Comparison of ENCODE assay signal across 8 cellular contexts in the genomic region with DNA sequence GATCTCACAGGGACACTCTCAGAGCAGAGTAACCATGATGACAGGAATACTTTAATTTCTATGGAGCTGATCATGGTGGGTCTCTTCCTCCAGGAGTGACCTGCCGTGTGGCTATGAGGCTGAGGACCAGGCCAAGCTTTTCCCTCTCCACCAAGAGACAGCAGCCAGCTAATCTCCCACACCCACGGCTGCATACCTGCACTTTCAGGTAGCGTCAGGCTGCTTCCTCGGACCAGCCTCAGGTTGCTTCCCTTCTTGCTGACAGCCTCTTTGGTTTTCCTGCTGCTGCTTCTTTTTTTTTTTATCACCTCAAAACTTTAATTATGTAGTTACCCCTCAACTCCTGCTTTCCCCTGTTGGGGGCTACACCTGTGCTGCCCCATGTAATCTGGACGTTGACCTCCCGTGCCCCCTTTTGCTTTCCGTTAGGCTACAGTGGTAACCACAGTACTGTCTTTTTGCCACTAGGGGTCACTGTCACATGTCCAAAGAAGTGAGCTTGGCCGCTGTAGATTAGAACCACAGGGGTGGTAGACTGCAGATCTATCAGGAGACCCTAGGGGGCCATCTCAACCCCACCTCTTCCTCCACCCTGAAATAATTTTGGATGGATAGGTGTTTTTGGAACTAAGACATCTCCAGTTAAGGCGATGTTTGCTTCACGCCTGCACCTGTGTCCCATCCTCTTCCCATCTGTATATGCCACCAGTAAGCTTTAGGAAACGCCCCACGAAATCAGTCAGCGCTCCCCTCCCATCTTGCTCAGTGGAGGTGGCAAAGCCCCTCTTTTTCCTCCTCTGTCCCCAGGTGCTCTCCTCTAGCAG. TPM values are rescaled to one million over a fixed set of nuclear protein-coding genes. Genes with fewer than 3 reads are reported as not detected.
DNase-seq lines count a peak whose midpoint lies in the region; ATAC-seq and TF ChIP-seq lines count a peak whose summit lies in the region.

No MANE protein-coding gene starts in this region.

- CTCF ChIA-PET in activated CD4-positive, alpha-beta memory T cell treated with anti-CD3 and anti-CD28 coated beads for 36 hours (lab: Charles Lee) = interaction anchor here (0.5 to 7.2 kb wide), 45 partner anchors 9 to 1087 kb away, joined by 3 to 112 read pairs (median 5); a partner anchor contains a TSS

- no peak overlapping the region for H2BK15ac ChIP-seq in mesendoderm (replicated peaks; ENCODE audit: low read depth)

- H3K9ac ChIP-seq in mesendoderm (ENCODE audit: low read length) = no peak overlapping the region

- H3K56ac ChIP-seq in mesendoderm (ENCODE audit: low read length) = no peak overlapping the region

- no peaks in the 10 kb centered on the region for H3K79me2 ChIP-seq in mesendoderm (ENCODE audit: control insufficient read depth, insufficient read depth, low read length)

- TF ChIP-seq CTCF in HL-60 (IDR thresholded peaks at IDR 0.05; ENCODE audit: insufficient read depth, low read length) = peak; percentile 90

- H3K36me3 Mint-ChIP-seq in activated CD4-positive, alpha-beta memory T cell treated with anti-CD3 and anti-CD28 coated beads for 36 hours = no peaks in the 10 kb centered on the region

- H3K36me3 ChIP-seq in mesendoderm (ENCODE audit: control insufficient read depth, insufficient read depth, low read length) = no peaks in the 10 kb centered on the region

- peaks cover 2% of the 10 kb centered on the region for H3K4me1 ChIP-seq in mesendoderm (ENCODE audit: control insufficient read depth, low read depth, low read length)

- H3K27ac ChIP-seq in HL-60 (replicated peaks) (no peak overlapping the region), mesendoderm (ENCODE audit: low read depth, low read length) (no peak overlapping the region)

- no peaks in the 10 kb centered on the region for H3K79me1 ChIP-seq in mesendoderm (ENCODE audit: low read length)

- no peak overlapping the region for H3K4me2 ChIP-seq in mesendoderm (ENCODE audit: low read length)

- H3K4me3 ChIP-seq in HL-60 (replicated peaks; ENCODE audit: insufficient read depth, low read length) (no peak overlapping the region), mesendoderm (ENCODE audit: low read length) (no peak overlapping the region)

- no peak overlapping the region for H3K27ac Mint-ChIP-seq in activated CD4-positive, alpha-beta memory T cell treated with anti-CD3 and anti-CD28 coated beads for 36 hours

- no peak overlapping the region for H3K4ac ChIP-seq in mesendoderm (ENCODE audit: low read depth, low read length)

- no peaks in the 10 kb centered on the region for H3K4me1 Mint-ChIP-seq in activated CD4-positive, alpha-beta memory T cell treated with anti-CD3 and anti-CD28 coated beads for 36 hours (ENCODE audit: low read depth)

- H3K27me3 Mint-ChIP-seq in activated CD4-positive, alpha-beta memory T cell treated with anti-CD3 and anti-CD28 coated beads for 36 hours = peaks cover 2% of the 10 kb centered on the region

- no peak overlapping the region for H3K18ac ChIP-seq in mesendoderm (ENCODE audit: low read length)

- H3K4me3 Mint-ChIP-seq in activated CD4-positive, alpha-beta memory T cell treated with anti-CD3 and anti-CD28 coated beads for 36 hours = no peak overlapping the region

- peaks cover 6% of the 10 kb centered on the region for H3K27me3 ChIP-seq in HL-60 (ENCODE audit: insufficient read depth, poor library complexity, severe bottlenecking)
- H3K27me3 ChIP-seq in mesendoderm (ENCODE audit: insufficient read depth, low read length, poor library complexity) = no peaks in the 10 kb centered on the region

- H3K9me3 Mint-ChIP-seq in activated CD4-positive, alpha-beta memory T cell treated with anti-CD3 and anti-CD28 coated beads for 36 hours = no peaks in the 10 kb centered on the region

- ATAC-seq in GM21367 (IDR thresholded peaks at IDR 0.05; ENCODE audit: unreplicated experiment) = peak; percentile 92

- DNase-seq in DMS 273 (lab: John Stamatoyannopoulos, UW; ENCODE audit: unreplicated experiment) (peak; percentile 88), HL-60 (ENCODE audit: low read depth in 1 of 2, low spot score in 1 of 2) (peak; percentile 59 to 75), NCI-H82 treated with DMSO at 0.1 percent for 48 hours (lab: John Stamatoyannopoulos, UW; ENCODE audit: unreplicated experiment) (peak; percentile 60), mesendoderm (peak; percentile 94)
- peak; percentile 73 for DNase-seq in activated CD4-positive, alpha-beta memory T cell treated with anti-CD3 and anti-CD28 coated beads for 36 hours
- peak; percentile 52 for DNase-seq in effector CD8-positive, alpha-beta T cell (lab: John Stamatoyannopoulos, UW)
- peak; percentile 31 to 47 for DNase-seq in stimulated activated CD8-positive, alpha-beta memory T cell treated with anti-CD3 and anti-CD28 coated beads, Interleukin-4, amount 100 ng/mL, for 4 hours (ENCODE audit: low read depth in 2 of 2, low spot score in 1 of 2)

- H4K5ac ChIP-seq in mesendoderm (ENCODE audit: low read length) = no peak overlapping the region

- no CpG with 5 or more reads among the region's 13 CpGs for WGBS in mesendoderm (ENCODE audit: extremely low coverage, insufficient coverage, low lambda C conversion rate)

- no peak overlapping the region for H2AK5ac ChIP-seq in mesendoderm (ENCODE audit: low read length)

- H3K23ac ChIP-seq in mesendoderm (ENCODE audit: low read length) = no peak overlapping the region

- H2BK120ac ChIP-seq in mesendoderm (ENCODE audit: low read depth, low read length) = no peak overlapping the region

- POLR2A ChIA-PET in activated CD4-positive, alpha-beta memory T cell treated with anti-CD3 and anti-CD28 coated beads for 36 hours (lab: Charles Lee) = interaction anchor here (0.5 to 1.7 kb wide), 3 partner anchors 31 to 120 kb away, joined by 3 read pairs; no protein-coding TSS in a partner anchor

- H4K8ac ChIP-seq in mesendoderm (ENCODE audit: low read depth, low read length) = no peak overlapping the region

- intact Hi-C loops in activated CD4-positive, alpha-beta memory T cell treated with anti-CD3 and anti-CD28 coated beads for 36 hours (cut with micrococcal nuclease) = loop anchor here (1.0 to 5.0 kb wide), 5 partner anchors 38 to 324 kb away; a partner anchor contains a TSS

- no peak overlapping the region for H2BK5ac ChIP-seq in mesendoderm (ENCODE audit: low read length)

RNA-seq across cellular contexts. Expression of a gene that starts 7.8 kb away (rescaled TPM):
- total RNA-seq in activated CD4-positive, alpha-beta memory T cell treated with anti-CD3 and anti-CD28 coated beads for 36 hours = 10 to 100 TPM; 17.8 to 20.6 TPM
- 18.6 TPM for polyA plus RNA-seq in mesendoderm (2013, experiment 1 of 2)
- polyA plus RNA-seq in mesendoderm (2013, experiment 2 of 2) = 18.6 TPM

RNA-seq across cellular contexts. Expression of a gene that starts 21.4 kb away (rescaled TPM):
- total RNA-seq in activated CD4-positive, alpha-beta memory T cell treated with anti-CD3 and anti-CD28 coated beads for 36 hours = 10 to 100 TPM; 15.4 to 15.8 TPM
- polyA plus RNA-seq in mesendoderm (2013, experiment 1 of 2) = 29.5 TPM
- 29.5 TPM for polyA plus RNA-seq in mesendoderm (2013, experiment 2 of 2)

RNA-seq across cellular contexts. Expression of a gene that starts 28.0 kb away (rescaled TPM):
- 1 to 10 TPM; 1.4 to 2.5 TPM for total RNA-seq in activated CD4-positive, alpha-beta memory T cell treated with anti-CD3 and anti-CD28 coated beads for 36 hours
- polyA plus RNA-seq in mesendoderm (2013, experiment 1 of 2) = 0.67 TPM
- 0.63 TPM for polyA plus RNA-seq in mesendoderm (2013, experiment 2 of 2)

RNA-seq across cellular contexts. Expression of a gene that starts 33.4 kb away (rescaled TPM):
- total RNA-seq in activated CD4-positive, alpha-beta memory T cell treated with anti-CD3 and anti-CD28 coated beads for 36 hours = under 1 TPM; 0.90 to 0.99 TPM
- polyA plus RNA-seq in mesendoderm (2013, experiment 1 of 2) = 2.4 TPM
- 2.6 TPM for polyA plus RNA-seq in mesendoderm (2013, experiment 2 of 2)

RNA-seq across cellular contexts. Expression of a gene that starts 36.2 kb away (rescaled TPM):
- total RNA-seq in activated CD4-positive, alpha-beta memory T cell treated with anti-CD3 and anti-CD28 coated beads for 36 hours = 10 to 100 TPM; 81.0 to 85.2 TPM
- 63.1 TPM for polyA plus RNA-seq in mesendoderm (2013, experiment 1 of 2)
- 63.6 TPM for polyA plus RNA-seq in mesendoderm (2013, experiment 2 of 2)

Comparison
In these comparisons a context has a peak if more than half of its experiments do, and no peak if none do; other contexts are left out.
1. DNase-seq: peak in every context shown above with its lines; median percentile 94 in mesendoderm; 88 in DMS 273; 73 in activated CD4-positive, alpha-beta memory T cell treated with anti-CD3 and anti-CD28 coated beads for 36 hours; 67 in HL-60; 60 in NCI-H82 treated with DMSO at 0.1 percent for 48 hours; 52 in effector CD8-positive, alpha-beta T cell; 39 in stimulated activated CD8-positive, alpha-beta memory T cell treated with anti-CD3 and anti-CD28 coated beads, Interleukin-4, amount 100 ng/mL, for 4 hours.